ENCODE assay signal across 33 cellular contexts in the genomic region with DNA sequence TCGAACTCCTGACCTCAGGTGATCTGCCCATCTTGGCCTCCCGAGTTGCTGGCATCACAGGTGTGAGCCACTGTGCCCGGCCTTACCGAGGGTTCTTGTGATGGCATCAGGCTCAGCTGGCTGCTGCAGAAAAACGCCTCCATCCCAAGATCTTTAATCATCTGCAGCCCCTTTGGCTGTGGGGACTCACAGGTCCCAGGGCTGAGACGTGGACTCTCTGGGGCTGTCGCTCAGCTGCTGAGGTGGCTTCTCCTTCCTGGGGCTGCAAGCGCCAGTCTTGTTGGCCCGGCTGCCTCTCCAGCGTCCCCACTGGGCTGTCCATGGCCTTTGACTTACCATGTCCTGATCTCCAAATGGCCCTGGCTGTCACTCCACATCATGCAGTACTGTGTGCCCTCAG. TPM values are rescaled to one million over a fixed set of nuclear protein-coding genes. Genes with fewer than 3 reads are reported as not detected.
"Had no signal": no experiment of that assay in that cellular context is flagged by ENCODE, and none has a peak within 500 bp of the region (broad histone marks: within the 10 kb centered on the region; RNA-seq: fewer than 3 reads in every experiment).

No MANE protein-coding gene starts in this region.

- H3K27me3 Mint-ChIP-seq: activated CD4-positive, alpha-beta memory T cell treated with anti-CD3 and anti-CD28 coated beads for 36 hours; activated CD4-positive, alpha-beta T cell treated with anti-CD3 and anti-CD28 coated beads for 36 hours; activated naive CD4-positive, alpha-beta T cell treated with anti-CD3 and anti-CD28 coated beads, Interleukin-2, amount 50 U/mL, for 24 hours; T-helper 17 cell had no signal

- H3K36me3 ChIP-seq: adrenal gland, esophagus muscularis mucosa, gastrocnemius medialis had no signal

- H3K9me3 Mint-ChIP-seq: activated CD4-positive, alpha-beta memory T cell treated with anti-CD3 and anti-CD28 coated beads for 36 hours; activated CD4-positive, alpha-beta T cell treated with anti-CD3 and anti-CD28 coated beads, Interleukin-2, amount 10 ng/mL, durations not matched to agents 24 days and 14 days; activated naive CD4-positive, alpha-beta T cell treated with anti-CD3 and anti-CD28 coated beads, Interleukin-2, amount 50 U/mL, for 24 hours; activated naive CD8-positive, alpha-beta T cell treated with anti-CD3 and anti-CD28 coated beads for 36 hours; activated naive CD8-positive, alpha-beta T cell treated with anti-CD3 and anti-CD28 coated beads, Interleukin-2, amount 50 U/mL, for 24 hours; activated T-helper 1 cell treated with anti-CD3 and anti-CD28 coated beads, Interleukin-12 subunit alpha, Interleukin-12 subunit beta, Interleukin-2, Interleukin-4 antibody, amounts not matched to agents 30 ng/mL and 10 ng/mL and 1 ng/mL, durations not matched to agents 14 hours and 24 hours and 36 hours; activated T-helper 2 cell treated with anti-CD3 and anti-CD28 coated beads, Interferon-gamma antibody, Interleukin-2, Interleukin-4, amounts not matched to agents 10 μg/mL and 5 μg/mL and 100 μg/mL, durations not matched to agents 14 hours and 24 hours and 36 hours; T-helper 2 cell treated with Interferon-gamma antibody and Interleukin-4, amounts not matched to agents 5 μg/mL and 100 μg/mL, for 36 hours had no signal

- H3K9me3 ChIP-seq: adrenal gland, body of pancreas, esophagus muscularis mucosa, gastrocnemius medialis had no signal

- H3K27ac Mint-ChIP-seq: activated CD4-positive, alpha-beta memory T cell treated with anti-CD3 and anti-CD28 coated beads for 36 hours; activated CD4-positive, alpha-beta T cell treated with anti-CD3 and anti-CD28 coated beads for 36 hours; activated CD4-positive, alpha-beta T cell treated with anti-CD3 and anti-CD28 coated beads, Interleukin-2, amount 10 ng/mL, durations not matched to agents 24 days and 14 days; activated CD8-positive, alpha-beta memory T cell treated with anti-CD3 and anti-CD28 coated beads, Interleukin-2, amount 10 ng/mL, durations not matched to agents 7 days and 5 days; activated CD8-positive, alpha-beta T cell treated with anti-CD3 and anti-CD28 coated beads, Interleukin-2, amount 10 ng/mL, durations not matched to agents 7 days and 5 days; activated naive CD4-positive, alpha-beta T cell treated with anti-CD3 and anti-CD28 coated beads for 36 hours; activated naive CD4-positive, alpha-beta T cell treated with anti-CD3 and anti-CD28 coated beads, Interleukin-2, amount 50 U/mL, for 24 hours; activated naive CD8-positive, alpha-beta T cell treated with anti-CD3 and anti-CD28 coated beads for 36 hours; activated naive CD8-positive, alpha-beta T cell treated with anti-CD3 and anti-CD28 coated beads, Interleukin-2, amount 50 U/mL, for 24 hours; activated T-helper 1 cell treated with anti-CD3 and anti-CD28 coated beads, Interleukin-12 subunit alpha, Interleukin-12 subunit beta, Interleukin-2, Interleukin-4 antibody, amounts not matched to agents 30 ng/mL and 10 ng/mL and 1 ng/mL, durations not matched to agents 14 hours and 24 hours and 36 hours; activated T-helper 2 cell treated with anti-CD3 and anti-CD28 coated beads, Interferon-gamma antibody, Interleukin-2, Interleukin-4, amounts not matched to agents 10 μg/mL and 5 μg/mL and 100 μg/mL, durations not matched to agents 14 hours and 24 hours and 36 hours; T-helper 17 cell; T-helper 2 cell treated with Interferon-gamma antibody and Interleukin-4, amounts not matched to agents 5 μg/mL and 100 μg/mL, for 36 hours had no signal

- H3K27ac ChIP-seq: adrenal gland, body of pancreas, esophagus muscularis mucosa, foreskin keratinocyte, gastrocnemius medialis, heart left ventricle had no signal

- H3K4me1 ChIP-seq: foreskin keratinocyte had no signal

- H3K27me3 ChIP-seq: adrenal gland, body of pancreas, esophagus muscularis mucosa, foreskin keratinocyte, heart left ventricle had no signal

- ATAC-seq: activated CD4-positive, alpha-beta T cell treated with anti-CD3 and anti-CD28 coated beads for 36 hours; activated CD8-positive, alpha-beta memory T cell treated with anti-CD3 and anti-CD28 coated beads, Interleukin-2, amount 10 ng/mL, durations not matched to agents 7 days and 5 days; activated CD8-positive, alpha-beta T cell treated with anti-CD3 and anti-CD28 coated beads, Interleukin-2, amount 10 ng/mL, durations not matched to agents 7 days and 5 days; activated naive CD8-positive, alpha-beta T cell treated with anti-CD3 and anti-CD28 coated beads, Interleukin-2, amount 50 U/mL, for 24 hours; body of pancreas; foreskin keratinocyte; gastrocnemius medialis; heart left ventricle; T-helper 17 cell had no signal

- H3K4me3 Mint-ChIP-seq: activated CD4-positive, alpha-beta memory T cell treated with anti-CD3 and anti-CD28 coated beads for 36 hours; activated CD4-positive, alpha-beta T cell treated with anti-CD3 and anti-CD28 coated beads for 36 hours; activated CD4-positive, alpha-beta T cell treated with anti-CD3 and anti-CD28 coated beads, Interleukin-2, amount 10 ng/mL, durations not matched to agents 24 days and 14 days; activated CD8-positive, alpha-beta memory T cell treated with anti-CD3 and anti-CD28 coated beads, Interleukin-2, amount 10 ng/mL, durations not matched to agents 7 days and 5 days; activated CD8-positive, alpha-beta T cell treated with anti-CD3 and anti-CD28 coated beads, Interleukin-2, amount 10 ng/mL, durations not matched to agents 7 days and 5 days; activated naive CD4-positive, alpha-beta T cell treated with anti-CD3 and anti-CD28 coated beads for 36 hours; activated naive CD4-positive, alpha-beta T cell treated with anti-CD3 and anti-CD28 coated beads, Interleukin-2, amount 50 U/mL, for 24 hours; activated naive CD8-positive, alpha-beta T cell treated with anti-CD3 and anti-CD28 coated beads for 36 hours; activated naive CD8-positive, alpha-beta T cell treated with anti-CD3 and anti-CD28 coated beads, Interleukin-2, amount 50 U/mL, for 24 hours; activated T-helper 1 cell treated with anti-CD3 and anti-CD28 coated beads, Interleukin-12 subunit alpha, Interleukin-12 subunit beta, Interleukin-2, Interleukin-4 antibody, amounts not matched to agents 30 ng/mL and 10 ng/mL and 1 ng/mL, durations not matched to agents 14 hours and 24 hours and 36 hours; T-helper 17 cell; T-helper 2 cell treated with Interferon-gamma antibody and Interleukin-4, amounts not matched to agents 5 μg/mL and 100 μg/mL, for 36 hours had no signal

- H3K4me3 ChIP-seq: adrenal gland, body of pancreas, esophagus muscularis mucosa, gastrocnemius medialis, heart left ventricle had no signal

- DNase-seq: activated CD4-positive, alpha-beta memory T cell treated with anti-CD3 and anti-CD28 coated beads for 36 hours; activated CD4-positive, alpha-beta T cell treated with anti-CD3 and anti-CD28 coated beads for 36 hours; activated CD4-positive, alpha-beta T cell treated with anti-CD3 and anti-CD28 coated beads, Interleukin-2, amount 10 ng/mL, durations not matched to agents 24 days and 14 days; activated CD4-positive, CD25-positive, alpha-beta regulatory T cell; activated CD4-positive, CD25-positive, alpha-beta regulatory T cell treated with anti-CD3 and anti-CD28 coated beads, Interleukin-2, amount 50 U/mL, for 72 hours; activated CD8-positive, alpha-beta memory T cell treated with anti-CD3 and anti-CD28 coated beads, Interleukin-2, amount 10 ng/mL, durations not matched to agents 7 days and 5 days; activated CD8-positive, alpha-beta memory T cell treated with anti-CD3 and anti-CD28 coated beads, Interleukin-2, amount 50 U/mL, for 4 hours; activated CD8-positive, alpha-beta T cell treated with anti-CD3 and anti-CD28 coated beads, Interleukin-2, amount 10 ng/mL, durations not matched to agents 7 days and 5 days; activated effector memory CD4-positive, alpha-beta T cell treated with anti-CD3 and anti-CD28 coated beads, Interleukin-2, amount 50 U/mL, for 16 hours; activated naive CD4-positive, alpha-beta T cell treated with anti-CD3 and anti-CD28 coated beads for 36 hours; activated naive CD8-positive, alpha-beta T cell treated with anti-CD3 and anti-CD28 coated beads for 36 hours; activated naive CD8-positive, alpha-beta T cell treated with anti-CD3 and anti-CD28 coated beads, Interleukin-2, amount 50 U/mL, for 24 hours; activated T-cell treated with anti-CD3 and anti-CD28 coated beads, Interleukin-2, amount 50 U/mL, for 1 hour; activated T-cell treated with anti-CD3 and anti-CD28 coated beads, Interleukin-2, amount 50 U/mL, for 48 hours; adrenal gland; amygdala; aorta; body of pancreas; caudate nucleus; cortex of kidney; effector CD8-positive, alpha-beta T cell; foreskin keratinocyte; gastrocnemius medialis; glutamatergic neuron; heart left ventricle; T-helper 17 cell; T1000 had no signal

- H3K36me3 Mint-ChIP-seq: activated CD4-positive, alpha-beta memory T cell treated with anti-CD3 and anti-CD28 coated beads for 36 hours; activated CD8-positive, alpha-beta memory T cell treated with anti-CD3 and anti-CD28 coated beads, Interleukin-2, amount 10 ng/mL, durations not matched to agents 7 days and 5 days; activated naive CD4-positive, alpha-beta T cell treated with anti-CD3 and anti-CD28 coated beads, Interleukin-2, amount 50 U/mL, for 24 hours; activated naive CD8-positive, alpha-beta T cell treated with anti-CD3 and anti-CD28 coated beads for 36 hours had no signal

RNA-seq across cellular contexts. Expression of a gene that starts 20.0 kb away (rescaled TPM):
- total RNA-seq: activated CD4-positive, alpha-beta T cell treated with anti-CD3 and anti-CD28 coated beads, Interleukin-2, amount 10 ng/mL, durations not matched to agents 24 days and 14 days; activated CD8-positive, alpha-beta memory T cell treated with anti-CD3 and anti-CD28 coated beads for 36 hours; activated CD8-positive, alpha-beta T cell treated with anti-CD3 and anti-CD28 coated beads, Interleukin-2, amount 10 ng/mL, durations not matched to agents 7 days and 5 days; body of pancreas; foreskin keratinocyte; gastrocnemius medialis had no signal
